In genomic region chr17:28728364-28729200, GRCh38 we compare ENCODE assay signal across 1 cellular context.
TF ChIP-seq lines count a peak whose summit lies in the region.

Gene NEK8 (plus strand): TSS chr17:28728788. CDS start chr17:28728814, 26 bp downstream.

TF ChIP-seq in A549, 52 proteins besides CTCF, POLR2A, EP300 and RAD21 (continued from another document):
- no peak for TF ChIP-seq CEBPB (IDR thresholded peaks at IDR 0.05)
- TF ChIP-seq E2F6 (IDR thresholded peaks at IDR 0.05; ENCODE audit: borderline replicate concordance, low read depth), result peak; percentile 49; the same call in 1 of the 2 replicates
- 0 out of 2 replicates have a peak, but pooled peaks have one; percentile 4 for TF ChIP-seq GATA3 (IDR thresholded peaks at IDR 0.05; ENCODE audit: borderline replicate concordance)
- peak; percentile 59; the same call in 1 of the 2 replicates for TF ChIP-seq HOXB5 (CRISPR knock-in tag; IDR thresholded peaks at IDR 0.05)
- peak; percentile 51; the same call in 1 of the 2 replicates for TF ChIP-seq ELK1 (IDR thresholded peaks at IDR 0.05; ENCODE audit: low read depth, low read length)
- peak; percentile 60; the same call in 1 of the 2 replicates for TF ChIP-seq PHF8 (IDR thresholded peaks at IDR 0.05; ENCODE audit: borderline replicate concordance, low read depth)
- peak; percentile 83; the same call in 2 of the 3 replicates for TF ChIP-seq BCL3 (IDR thresholded peaks at IDR 0.05)
